In the genomic region with DNA sequence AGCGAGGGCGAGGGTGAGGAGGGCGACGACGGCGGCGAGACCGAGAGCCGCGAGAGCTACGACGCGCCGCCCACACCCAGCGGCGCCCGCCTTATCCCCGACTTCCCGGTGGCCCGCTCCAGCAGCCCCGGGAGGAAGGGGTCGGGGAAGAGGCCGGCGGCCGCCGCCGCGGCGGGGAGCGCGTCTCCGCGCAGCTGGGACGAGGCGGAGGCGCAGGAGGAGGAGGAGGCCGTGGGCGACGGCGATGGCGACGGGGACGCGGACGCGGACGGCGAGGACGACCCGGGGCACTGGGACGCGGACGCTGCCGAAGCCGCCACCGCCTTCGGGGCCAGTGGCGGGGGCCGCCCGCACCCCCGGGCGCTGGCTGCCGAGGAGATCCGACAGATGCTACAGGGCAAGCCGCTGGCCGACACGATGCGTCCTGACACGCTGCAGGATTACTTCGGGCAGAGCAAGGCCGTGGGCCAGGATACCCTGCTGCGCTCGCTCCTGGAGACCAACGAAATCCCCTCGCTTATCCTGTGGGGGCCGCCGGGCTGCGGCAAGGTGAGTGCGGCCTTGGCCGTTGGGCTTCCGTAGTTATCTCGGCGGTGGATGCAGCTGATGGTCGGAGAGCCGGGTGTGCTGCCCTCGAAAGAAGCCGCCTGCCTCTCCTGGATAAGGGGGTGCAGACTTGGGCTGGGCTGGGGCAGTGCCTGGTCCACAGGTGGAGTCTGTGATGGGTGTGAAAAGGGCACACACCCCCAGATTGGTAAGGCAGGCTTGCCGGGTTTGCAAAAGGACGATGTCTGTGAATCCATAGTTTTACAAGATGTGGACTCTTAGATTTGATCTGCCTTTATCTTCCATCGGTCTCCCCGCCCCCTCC, we compare ENCODE assay signal across 1 cellular context.
TF ChIP-seq lines count a peak whose summit lies in the region.

No MANE protein-coding gene starts in this region.

TF ChIP-seq in HepG2, 621 proteins besides CTCF, POLR2A, EP300 and RAD21 (continued from another document and continues in another):
- TF ChIP-seq LBX2 (CRISPR knock-in tag; IDR thresholded peaks at IDR 0.05; ENCODE audit: borderline replicate concordance) (0 out of 2 replicates have a peak, but pooled peaks have one; percentile 68), SALL1 (CRISPR knock-in tag; IDR thresholded peaks at IDR 0.05) (peak; percentile 73; the same call in 1 of the 2 replicates), ZNF704 (CRISPR knock-in tag; IDR thresholded peaks at IDR 0.05; ENCODE audit: borderline replicate concordance) (0 out of 2 replicates have a peak, but pooled peaks have one; percentile 4), PAX8 (CRISPR knock-in tag; IDR thresholded peaks at IDR 0.05; ENCODE audit: borderline replicate concordance) (peak; percentile 61; the same call in 1 of the 2 replicates), PHF21A (CRISPR knock-in tag; IDR thresholded peaks at IDR 0.05) (no peak), ZSCAN22 (CRISPR knock-in tag; IDR thresholded peaks at IDR 0.05) (no peak), TEF (CRISPR knock-in tag; IDR thresholded peaks at IDR 0.05) (no peak), ZFP82 (CRISPR knock-in tag; IDR thresholded peaks at IDR 0.05; ENCODE audit: borderline replicate concordance) (no peak), FOXP1 (IDR thresholded peaks at IDR 0.05) (no peak), FOXP1 (CRISPR knock-in tag; IDR thresholded peaks at IDR 0.05) (no peak), CBFB (CRISPR knock-in tag; IDR thresholded peaks at IDR 0.05) (no peak), ZBTB8A (CRISPR knock-in tag; IDR thresholded peaks at IDR 0.05; ENCODE audit: borderline replicate concordance, low read depth) (no peak), NCOA1 (CRISPR knock-in tag; IDR thresholded peaks at IDR 0.05) (no peak), ZNF709 (CRISPR knock-in tag; IDR thresholded peaks at IDR 0.05) (peak; percentile 62; the same call in 1 of the 2 replicates), SMAD9 (CRISPR knock-in tag; IDR thresholded peaks at IDR 0.05) (0 out of 2 replicates have a peak, but pooled peaks have one; percentile 71), GTF2F1 (IDR thresholded peaks at IDR 0.05; ENCODE audit: low read length) (no peak), CREM (IDR thresholded peaks at IDR 0.05) (no peak), CREM (CRISPR knock-in tag; IDR thresholded peaks at IDR 0.05) (no peak), ZFAT (CRISPR knock-in tag; conservative IDR thresholded peaks at IDR 0.05) (no peak), HMG20B (CRISPR knock-in tag; conservative IDR thresholded peaks at IDR 0.05) (no peak), MIER2 (CRISPR knock-in tag; IDR thresholded peaks at IDR 0.05) (no peak), WIZ (CRISPR knock-in tag; IDR thresholded peaks at IDR 0.05) (no peak; the same call in 1 of the 2 replicates), JUND (CRISPR knock-in tag; IDR thresholded peaks at IDR 0.05) (no peak), ZSCAN31 (CRISPR knock-in tag; IDR thresholded peaks at IDR 0.05; ENCODE audit: low read depth) (peak; percentile 52; the same call in 1 of the 2 replicates), ZNF350 (CRISPR knock-in tag; IDR thresholded peaks at IDR 0.05; ENCODE audit: borderline replicate concordance, low read depth) (peak; percentile 53; the same call in 1 of the 2 replicates), ZNF256 (CRISPR knock-in tag; conservative IDR thresholded peaks at IDR 0.05) (no peak), ZNF337 (CRISPR knock-in tag; IDR thresholded peaks at IDR 0.05; ENCODE audit: borderline replicate concordance, low read depth) (0 out of 2 replicates have a peak, but pooled peaks have one; percentile 59), TEAD3 (CRISPR knock-in tag; optimal IDR thresholded peaks at IDR 0.05; ENCODE audit: borderline replicate concordance) (no peak), NFYC (CRISPR knock-in tag; IDR thresholded peaks at IDR 0.05) (no peak), TCF7L2 (IDR thresholded peaks at IDR 0.05; ENCODE audit: low read depth, low read length) (no peak), RORA (CRISPR knock-in tag; IDR thresholded peaks at IDR 0.05) (no peak), ZNF710 (CRISPR knock-in tag; IDR thresholded peaks at IDR 0.05; ENCODE audit: borderline replicate concordance) (peak; percentile 76), USF2 (IDR thresholded peaks at IDR 0.05; ENCODE audit: low read depth, low read length) (no peak), USF2 (CRISPR knock-in tag; IDR thresholded peaks at IDR 0.05; ENCODE audit: borderline replicate concordance) (no peak), BRF2 (CRISPR knock-in tag; IDR thresholded peaks at IDR 0.05) (no peak), ZNF879 (CRISPR knock-in tag; IDR thresholded peaks at IDR 0.05) (no peak), ZNF841 (CRISPR knock-in tag; IDR thresholded peaks at IDR 0.05; ENCODE audit: borderline replicate concordance) (no peak; the same call in 1 of the 2 replicates)
- TF ChIP-seq, protein P1, sequence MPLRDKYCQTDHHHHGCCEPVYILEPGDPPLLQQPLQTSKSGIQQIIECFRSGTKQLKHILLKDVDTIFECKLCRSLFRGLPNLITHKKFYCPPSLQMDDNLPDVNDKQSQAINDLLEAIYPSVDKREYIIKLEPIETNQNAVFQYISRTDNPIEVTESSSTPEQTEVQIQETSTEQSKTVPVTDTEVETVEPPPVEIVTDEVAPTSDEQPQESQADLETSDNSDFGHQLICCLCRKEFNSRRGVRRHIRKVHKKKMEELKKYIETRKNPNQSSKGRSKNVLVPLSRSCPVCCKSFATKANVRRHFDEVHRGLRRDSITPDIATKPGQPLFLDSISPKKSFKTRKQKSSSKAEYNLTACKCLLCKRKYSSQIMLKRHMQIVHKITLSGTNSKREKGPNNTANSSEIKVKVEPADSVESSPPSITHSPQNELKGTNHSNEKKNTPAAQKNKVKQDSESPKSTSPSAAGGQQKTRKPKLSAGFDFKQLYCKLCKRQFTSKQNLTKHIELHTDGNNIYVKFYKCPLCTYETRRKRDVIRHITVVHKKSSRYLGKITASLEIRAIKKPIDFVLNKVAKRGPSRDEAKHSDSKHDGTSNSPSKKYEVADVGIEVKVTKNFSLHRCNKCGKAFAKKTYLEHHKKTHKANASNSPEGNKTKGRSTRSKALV (CRISPR knock-in tag; IDR thresholded peaks at IDR 0.05) = no peak
- TF ChIP-seq, protein P2, sequence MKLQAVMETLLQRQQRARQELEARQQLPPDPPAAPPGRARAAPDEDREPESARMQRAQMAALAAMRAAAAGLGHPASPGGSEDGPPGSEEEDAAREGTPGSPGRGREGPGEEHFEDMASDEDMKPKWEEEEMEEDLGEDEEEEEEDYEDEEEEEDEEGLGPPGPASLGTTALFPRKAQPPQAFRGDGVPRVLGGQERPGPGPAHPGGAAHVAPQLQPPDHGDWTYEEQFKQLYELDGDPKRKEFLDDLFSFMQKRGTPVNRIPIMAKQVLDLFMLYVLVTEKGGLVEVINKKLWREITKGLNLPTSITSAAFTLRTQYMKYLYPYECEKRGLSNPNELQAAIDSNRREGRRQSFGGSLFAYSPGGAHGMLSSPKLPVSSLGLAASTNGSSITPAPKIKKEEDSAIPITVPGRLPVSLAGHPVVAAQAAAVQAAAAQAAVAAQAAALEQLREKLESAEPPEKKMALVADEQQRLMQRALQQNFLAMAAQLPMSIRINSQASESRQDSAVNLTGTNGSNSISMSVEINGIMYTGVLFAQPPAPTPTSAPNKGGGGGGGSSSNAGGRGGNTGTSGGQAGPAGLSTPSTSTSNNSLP (IDR thresholded peaks at IDR 0.05; ENCODE audit: low read depth, low read length) = no peak
- TF ChIP-seq, protein P3, sequence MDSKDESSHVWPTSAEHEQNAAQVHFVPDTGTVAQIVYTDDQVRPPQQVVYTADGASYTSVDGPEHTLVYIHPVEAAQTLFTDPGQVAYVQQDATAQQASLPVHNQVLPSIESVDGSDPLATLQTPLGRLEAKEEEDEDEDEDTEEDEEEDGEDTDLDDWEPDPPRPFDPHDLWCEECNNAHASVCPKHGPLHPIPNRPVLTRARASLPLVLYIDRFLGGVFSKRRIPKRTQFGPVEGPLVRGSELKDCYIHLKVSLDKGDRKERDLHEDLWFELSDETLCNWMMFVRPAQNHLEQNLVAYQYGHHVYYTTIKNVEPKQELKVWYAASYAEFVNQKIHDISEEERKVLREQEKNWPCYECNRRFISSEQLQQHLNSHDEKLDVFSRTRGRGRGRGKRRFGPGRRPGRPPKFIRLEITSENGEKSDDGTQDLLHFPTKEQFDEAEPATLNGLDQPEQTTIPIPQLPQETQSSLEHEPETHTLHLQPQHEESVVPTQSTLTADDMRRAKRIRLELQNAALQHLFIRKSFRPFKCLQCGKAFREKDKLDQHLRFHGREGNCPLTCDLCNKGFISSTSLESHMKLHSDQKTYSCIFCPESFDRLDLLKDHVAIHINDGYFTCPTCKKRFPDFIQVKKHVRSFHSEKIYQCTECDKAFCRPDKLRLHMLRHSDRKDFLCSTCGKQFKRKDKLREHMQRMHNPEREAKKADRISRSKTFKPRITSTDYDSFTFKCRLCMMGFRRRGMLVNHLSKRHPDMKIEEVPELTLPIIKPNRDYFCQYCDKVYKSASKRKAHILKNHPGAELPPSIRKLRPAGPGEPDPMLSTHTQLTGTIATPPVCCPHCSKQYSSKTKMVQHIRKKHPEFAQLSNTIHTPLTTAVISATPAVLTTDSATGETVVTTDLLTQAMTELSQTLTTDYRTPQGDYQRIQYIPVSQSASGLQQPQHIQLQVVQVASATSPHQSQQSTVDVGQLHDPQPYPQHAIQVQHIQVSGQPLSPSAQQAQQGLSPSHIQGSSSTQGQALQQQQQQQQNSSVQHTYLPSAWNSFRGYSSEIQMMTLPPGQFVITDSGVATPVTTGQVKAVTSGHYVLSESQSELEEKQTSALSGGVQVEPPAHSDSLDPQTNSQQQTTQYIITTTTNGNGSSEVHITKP (CRISPR knock-in tag; IDR thresholded peaks at IDR 0.05; ENCODE audit: low read depth) = no peak
